ENCODE assay signal across 1 cellular context in the genomic region with DNA sequence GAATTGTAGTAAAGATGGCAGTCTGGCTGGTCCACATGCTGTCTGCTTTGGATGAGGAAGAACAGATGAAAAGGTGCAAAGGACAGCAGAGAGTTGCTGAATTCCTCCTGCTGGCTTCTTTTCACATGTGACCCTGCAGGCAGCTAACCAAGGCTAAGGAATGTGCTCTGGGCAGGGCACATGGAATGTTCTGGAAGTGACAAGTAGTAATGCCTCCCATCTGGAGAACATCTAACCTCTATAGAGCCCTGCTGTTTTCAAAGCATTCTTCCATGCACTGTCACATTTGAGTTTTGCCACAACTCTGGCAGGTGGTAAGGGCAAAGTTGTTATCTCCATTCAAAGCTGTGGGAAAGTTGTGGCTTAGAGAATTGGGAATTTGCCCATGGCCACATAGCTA.
TF ChIP-seq lines count a peak whose summit lies in the region.

No MANE protein-coding gene starts in this region.

TF ChIP-seq in SK-N-SH treated with all-trans-retinoic acid at 6 μM for 48 hours, 23 proteins besides CTCF, POLR2A, EP300 and RAD21 (continued from another document):
- 0 out of 2 replicates have a peak, but pooled peaks have one; percentile 31 for TF ChIP-seq TSHZ2 (CRISPR knock-in tag; IDR thresholded peaks at IDR 0.05)
- no peak for TF ChIP-seq ZC3H10 (CRISPR knock-in tag; IDR thresholded peaks at IDR 0.05)
- no peak for TF ChIP-seq TOX (CRISPR knock-in tag; IDR thresholded peaks at IDR 0.05; ENCODE audit: borderline replicate concordance)
- peak; percentile 90 for TF ChIP-seq ISL1 (CRISPR knock-in tag; IDR thresholded peaks at IDR 0.05)
- no peak for TF ChIP-seq BACH2 (CRISPR knock-in tag; IDR thresholded peaks at IDR 0.05; ENCODE audit: borderline replicate concordance)
- no peak for TF ChIP-seq OSR1 (CRISPR knock-in tag; IDR thresholded peaks at IDR 0.05)
- peak; percentile 53; the same call in 1 of the 2 replicates for TF ChIP-seq SNAI2 (CRISPR knock-in tag; IDR thresholded peaks at IDR 0.05)
- no peak for TF ChIP-seq ZFP30 (CRISPR knock-in tag; IDR thresholded peaks at IDR 0.05)
- TF ChIP-seq ARNTL (CRISPR knock-in tag; IDR thresholded peaks at IDR 0.05; ENCODE audit: borderline replicate concordance, low read depth) = no peak
